Comparison of ENCODE assay signal across 8 cellular contexts in the genomic region with DNA sequence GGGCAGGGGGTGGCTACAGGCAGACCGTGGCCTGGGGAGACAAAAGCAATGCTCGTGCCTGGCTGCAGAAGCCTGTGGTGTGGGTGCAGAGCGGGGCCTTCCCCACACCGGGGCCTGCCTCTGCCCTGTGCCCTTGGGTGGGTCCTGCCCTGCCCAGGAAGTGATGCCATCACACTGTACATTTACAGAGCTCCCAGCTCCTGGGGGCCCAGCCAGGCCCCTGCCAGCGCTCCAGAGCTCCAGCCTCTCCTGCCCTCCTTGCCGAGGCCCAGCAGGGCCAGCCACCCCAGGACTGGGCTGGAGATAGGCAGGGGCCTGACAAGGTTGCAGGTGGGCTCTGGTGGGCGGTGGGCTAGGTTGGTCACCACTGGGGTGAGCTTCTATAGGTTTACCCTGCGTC. TPM values are rescaled to one million over a fixed set of nuclear protein-coding genes. Genes with fewer than 3 reads are reported as not detected.
A peak's percentile ranks its signal among the peaks of the same experiment; 100 is the strongest.
DNase-seq lines count a peak whose midpoint lies in the region; ATAC-seq and TF ChIP-seq lines count a peak whose summit lies in the region.

No MANE protein-coding gene starts in this region.

- no peak overlapping the region for H3K27ac Mint-ChIP-seq in T-helper 2 cell treated with Interferon-gamma antibody and Interleukin-4, amounts not matched to agents 5 μg/mL and 100 μg/mL, for 36 hours
- peak overlapping the region; percentile 84 for H3K27ac Mint-ChIP-seq in stimulated activated memory B cell treated with anti-CD40 and anti-IgM and Interleukin-4, amounts not matched to agents 10 μg/mL and 1 μg/mL and 100 μg/mL, for 72 hours

- no peaks in the 10 kb centered on the region for H3K36me3 ChIP-seq in heart right ventricle

- peaks cover 4% of the 10 kb centered on the region for H3K36me3 Mint-ChIP-seq in T-helper 2 cell treated with Interferon-gamma antibody and Interleukin-4, amounts not matched to agents 5 μg/mL and 100 μg/mL, for 36 hours (ENCODE audit: low read depth)
- peaks cover 24% of the 10 kb centered on the region for H3K36me3 Mint-ChIP-seq in stimulated activated memory B cell treated with anti-CD40 and anti-IgM and Interleukin-4, amounts not matched to agents 10 μg/mL and 1 μg/mL and 100 μg/mL, for 72 hours

- no peaks in the 10 kb centered on the region for H3K27me3 ChIP-seq in heart right ventricle

- H3K4me1 ChIP-seq in heart right ventricle, result peaks cover 4 to 23% (median 15%) of the 10 kb centered on the region in 9 donors

- TF ChIP-seq CTCF in heart right ventricle (IDR thresholded peaks at IDR 0.05), result no peak

- ATAC-seq in GM21619 (IDR thresholded peaks at IDR 0.05; ENCODE audit: unreplicated experiment) (peak; percentile 24), heart right ventricle (peak in 5 of 8 donors; percentile 4 to 18 (median 10)), GM21529 (IDR thresholded peaks at IDR 0.05; ENCODE audit: unreplicated experiment) (no peak)
- ATAC-seq in stimulated activated memory B cell treated with anti-CD40 and anti-IgM and Interleukin-4, amounts not matched to agents 10 μg/mL and 1 μg/mL and 100 μg/mL, for 72 hours, result peak; percentile 39

- DNase-seq in T-helper 2 cell treated with Interferon-gamma antibody and Interleukin-4, amounts not matched to agents 5 μg/mL and 100 μg/mL, for 36 hours (ENCODE audit: low spot score), result no peak
- peak in 1 of 2 donors; percentile 14 for DNase-seq in heart right ventricle
- DNase-seq in SK-N-DZ (ENCODE audit: low spot score), result no peak
- DNase-seq in anterior cingulate cortex (lab: John Stamatoyannopoulos, UW), result no peak
- no peak for DNase-seq in NCI-H2171 treated with DMSO at 0.1 percent for 48 hours (lab: John Stamatoyannopoulos, UW)

- 49 to 53% methylated on average over 8 of the region's 8 CpGs for WGBS in heart right ventricle, 2 donors

- peaks cover 6% of the 10 kb centered on the region for H3K4me1 Mint-ChIP-seq in T-helper 2 cell treated with Interferon-gamma antibody and Interleukin-4, amounts not matched to agents 5 μg/mL and 100 μg/mL, for 36 hours (ENCODE audit: low read depth)
- peaks cover 13% of the 10 kb centered on the region for H3K4me1 Mint-ChIP-seq in stimulated activated memory B cell treated with anti-CD40 and anti-IgM and Interleukin-4, amounts not matched to agents 10 μg/mL and 1 μg/mL and 100 μg/mL, for 72 hours

- peak overlapping the region in 8 of 10 donors; percentile 39 to 82 (median 76) for H3K27ac ChIP-seq in heart right ventricle

- no peaks in the 10 kb centered on the region for H3K27me3 Mint-ChIP-seq in T-helper 2 cell treated with Interferon-gamma antibody and Interleukin-4, amounts not matched to agents 5 μg/mL and 100 μg/mL, for 36 hours (ENCODE audit: low read depth)
- H3K27me3 Mint-ChIP-seq in stimulated activated memory B cell treated with anti-CD40 and anti-IgM and Interleukin-4, amounts not matched to agents 10 μg/mL and 1 μg/mL and 100 μg/mL, for 72 hours, result no peaks in the 10 kb centered on the region

- intact Hi-C loops in heart right ventricle (cut with DNase I), result loop anchor here in 2 of 10 donors (10.0 kb wide), 1 partner anchor 252 kb away; no protein-coding TSS in a partner anchor

- H3K9me3 Mint-ChIP-seq in T-helper 2 cell treated with Interferon-gamma antibody and Interleukin-4, amounts not matched to agents 5 μg/mL and 100 μg/mL, for 36 hours, result peaks cover 10% of the 10 kb centered on the region
- H3K9me3 Mint-ChIP-seq in stimulated activated memory B cell treated with anti-CD40 and anti-IgM and Interleukin-4, amounts not matched to agents 10 μg/mL and 1 μg/mL and 100 μg/mL, for 72 hours, result peaks cover 13% of the 10 kb centered on the region

- no peaks in the 10 kb centered on the region for H3K9me3 ChIP-seq in heart right ventricle

- peak overlapping the region; percentile 74 for H3K4me3 Mint-ChIP-seq in T-helper 2 cell treated with Interferon-gamma antibody and Interleukin-4, amounts not matched to agents 5 μg/mL and 100 μg/mL, for 36 hours
- peak overlapping the region; percentile 76 for H3K4me3 Mint-ChIP-seq in stimulated activated memory B cell treated with anti-CD40 and anti-IgM and Interleukin-4, amounts not matched to agents 10 μg/mL and 1 μg/mL and 100 μg/mL, for 72 hours

- peak overlapping the region; percentile 32 to 62 (median 54) for H3K4me3 ChIP-seq in heart right ventricle

RNA-seq across cellular contexts. Expression of gene MUC5B, which starts 40.2 kb away (rescaled TPM):
- not detected for total RNA-seq in heart right ventricle
- polyA plus RNA-seq in heart right ventricle, result not detected
- polyA plus RNA-seq in SK-N-DZ (2014; cell fraction: cytosol; rRNA removed), result 0.05 TPM in 1 of 2 replicates, not detected in the other
- not detected in 2 replicates for polyA plus RNA-seq in SK-N-DZ (2014; cell fraction: nucleus; rRNA removed)

RNA-seq across cellular contexts. Expression of gene TOLLIP, which starts 46.4 kb away (rescaled TPM):
- 10 to 100 TPM; 34.3 to 53.6 (median 45.2) TPM for total RNA-seq in heart right ventricle
- polyA plus RNA-seq in heart right ventricle, result 10 to 100 TPM; 19.0 to 32.5 TPM
- polyA plus RNA-seq in SK-N-DZ (2014; cell fraction: cytosol; rRNA removed), result 15.3 and 20.2 TPM in 2 replicates
- polyA plus RNA-seq in SK-N-DZ (2014; cell fraction: nucleus; rRNA removed), result 11.7 and 13.1 TPM in 2 replicates
